Comparison of ENCODE assay signal across 8 cellular contexts in genomic region chr1:37473431-37474050, GRCh38. TPM values are rescaled to one million over a fixed set of nuclear protein-coding genes. Genes with fewer than 3 reads are reported as not detected.
A peak's percentile ranks its signal among the peaks of the same experiment; 100 is the strongest.
DNase-seq lines count a peak whose midpoint lies in the region; ATAC-seq and TF ChIP-seq lines count a peak whose summit lies in the region.

No MANE protein-coding gene starts in this region.

- ATAC-seq in HG02981 (IDR thresholded peaks at IDR 0.05; ENCODE audit: unreplicated experiment) (no peak), GM19035 (IDR thresholded peaks at IDR 0.05; ENCODE audit: unreplicated experiment) (no peak)

- peaks cover 48% of the 10 kb centered on the region for H3K4me1 Mint-ChIP-seq in activated naive CD8-positive, alpha-beta T cell (ENCODE audit: low read depth)

- no peaks in the 10 kb centered on the region for H3K9me3 ChIP-seq in MM.1S (replicated peaks; ENCODE audit: insufficient read depth, low read length)
- H3K9me3 ChIP-seq in right atrium auricular region, result no peaks in the 10 kb centered on the region
- no peaks in the 10 kb centered on the region for H3K9me3 ChIP-seq in sigmoid colon

- H3K4me2 ChIP-seq in MM.1S (ENCODE audit: low read depth, low read length), result peak overlapping the region; percentile 93

- H3K4me3 Mint-ChIP-seq in activated naive CD8-positive, alpha-beta T cell, result peak overlapping the region; percentile 92

- no peak for TF ChIP-seq EP300 in sigmoid colon (IDR thresholded peaks at IDR 0.05)

- TF ChIP-seq CTCF in MM.1S (IDR thresholded peaks at IDR 0.05; ENCODE audit: low read length) (no peak), right atrium auricular region (IDR thresholded peaks at IDR 0.05) (no peak), sigmoid colon (IDR thresholded peaks at IDR 0.05) (no peak)

- peaks cover 25% of the 10 kb centered on the region for H3K4me1 ChIP-seq in MM.1S (ENCODE audit: low read length)
- H3K4me1 ChIP-seq in right atrium auricular region, result peaks cover 0 to 67% of the 10 kb centered on the region in 2 donors
- H3K4me1 ChIP-seq in sigmoid colon, result peaks cover 0 to 74% (median 70%) of the 10 kb centered on the region in 4 donors

- H3K4me3 ChIP-seq in MM.1S (ENCODE audit: low read length) (peak overlapping the region; percentile 91), right atrium auricular region (peak overlapping the region; percentile 89 to 96), sigmoid colon (peak overlapping the region; percentile 39 to 93 (median 78))

- peaks cover 5% of the 10 kb centered on the region for H3K36me3 ChIP-seq in MM.1S (replicated peaks; ENCODE audit: insufficient read depth, low read length)
- H3K36me3 ChIP-seq in right atrium auricular region, result peaks cover 12% of the 10 kb centered on the region
- H3K36me3 ChIP-seq in sigmoid colon, result peaks cover 0 to 10% (median 0%) of the 10 kb centered on the region in 4 donors

- peaks cover 9% of the 10 kb centered on the region; the same call in 1 of the 2 replicates for H4K20me1 ChIP-seq in MM.1S (ENCODE audit: insufficient read depth, low read length)

- peak overlapping the region; percentile 91 for H3K27ac Mint-ChIP-seq in activated naive CD8-positive, alpha-beta T cell

- peaks cover 18% of the 10 kb centered on the region for H3K36me3 Mint-ChIP-seq in activated naive CD8-positive, alpha-beta T cell

- H3K9me2 ChIP-seq in MM.1S (replicated peaks; ENCODE audit: insufficient read depth, low read length), result no peaks in the 10 kb centered on the region

- peaks cover 46% of the 10 kb centered on the region for H3F3A ChIP-seq in MM.1S (ENCODE audit: insufficient read depth, low read length)

- 16 to 26% methylated on average over 12 of the region's 12 CpGs for WGBS in sigmoid colon, 2 donors

- no peak for TF ChIP-seq POLR2A in sigmoid colon (IDR thresholded peaks at IDR 0.05)

- DNase-seq in Caki2 (ENCODE audit: low read depth) (peak; percentile 45), MM.1S (no peak), right atrium auricular region (ENCODE audit: low spot score) (no peak), sigmoid colon (no peak), inferior parietal cortex (ENCODE audit: extremely low spot score) (no peak)

- peaks cover 53% of the 10 kb centered on the region for H3K79me2 ChIP-seq in MM.1S (ENCODE audit: low read length)

- in situ Hi-C loops in Caki2 (cut with HindIII; ENCODE audit: low pct_unique_long_range_greater_than_20kb, low sequenced_read_pairs), result no loop called here

- peak overlapping the region; percentile 50 for H3K9ac ChIP-seq in MM.1S (ENCODE audit: low read length)

- H3K27me3 ChIP-seq in MM.1S (replicated peaks; ENCODE audit: insufficient read depth, low read length), result no peaks in the 10 kb centered on the region
- no peaks in the 10 kb centered on the region for H3K27me3 ChIP-seq in right atrium auricular region
- no peaks in the 10 kb centered on the region for H3K27me3 ChIP-seq in sigmoid colon

- H3K27me3 Mint-ChIP-seq in activated naive CD8-positive, alpha-beta T cell, result no peaks in the 10 kb centered on the region

- no peaks in the 10 kb centered on the region for H3K9me3 Mint-ChIP-seq in activated naive CD8-positive, alpha-beta T cell (ENCODE audit: low read depth)

- peak overlapping the region; percentile 95 for H2AFZ ChIP-seq in MM.1S (ENCODE audit: low read length)

- intact Hi-C loops in sigmoid colon (cut with DNase I), result loop anchor here (10.0 kb wide), 1 partner anchor 531 kb away; the partner anchor contains the start of gene FHL3

- H3K27ac ChIP-seq in MM.1S (ENCODE audit: low read length) (no peak overlapping the region), right atrium auricular region (peak overlapping the region; percentile 94 to 97), sigmoid colon (peak overlapping the region; percentile 94 to 99 (median 96))

RNA-seq across cellular contexts. Expression of gene ZC3H12A, which starts 0.8 kb away (rescaled TPM):
- 4.2 and 6.2 TPM in 2 replicates for total RNA-seq in Caki2 (2014; rRNA removed; shearing (Covaris generic); ENCODE audit: low replicate concordance)
- total RNA-seq in right atrium auricular region (10 to 100 TPM in 1 of 2 donors, 1 to 10 TPM in 1; 9.4 to 13.5 TPM), sigmoid colon (10 to 100 TPM in 1 of 4 donors, 1 to 10 TPM in 3; 7.4 to 25.8 (median 8.5) TPM)
- polyA plus RNA-seq in sigmoid colon, result 10 to 100 TPM; 14.4 to 72.4 (median 15.3) TPM

RNA-seq across cellular contexts. Expression of gene MEAF6, which starts 41.0 kb away (rescaled TPM):
- 45.0 and 59.6 TPM in 2 replicates for total RNA-seq in Caki2 (2014; rRNA removed; shearing (Covaris generic); ENCODE audit: low replicate concordance)
- total RNA-seq in right atrium auricular region (10 to 100 TPM; 50.4 to 61.0 TPM), sigmoid colon (10 to 100 TPM; 64.0 to 84.5 (median 79.9) TPM)
- polyA plus RNA-seq in sigmoid colon, result 10 to 100 TPM; 43.0 to 51.6 (median 50.5) TPM
